Comparison of ENCODE assay signal across 17 cellular contexts in genomic region chr6:82843291-82843885, GRCh38.
"Had no signal": no experiment of that assay in that cellular context is flagged by ENCODE, and none has a peak within 500 bp of the region (broad histone marks: within the 10 kb centered on the region; RNA-seq: fewer than 3 reads in every experiment).

No MANE protein-coding gene starts in this region.

- DNase-seq: activated CD4-positive, alpha-beta T cell treated with anti-CD3 and anti-CD28 coated beads, Interleukin-2, amount 50 U/mL, for 48 hours; activated naive CD4-positive, alpha-beta T cell treated with Interleukin-2 at 50 U/mL for 16 hours; hippocampal formation; left ventricle myocardium inferior; mucosa of descending colon; naive thymus-derived CD8-positive, alpha-beta T cell; retina; stimulated activated CD4-positive, alpha-beta T cell treated with anti-CD3 and anti-CD28 coated beads, Interleukin-15, amount 100 ng/mL, for 24 hours; stimulated activated CD4-positive, alpha-beta T cell treated with anti-CD3 and anti-CD28 coated beads, Interleukin-4, amount 100 ng/mL, for 1 hour; stimulated activated naive CD4-positive, alpha-beta T cell; tibial artery had no signal

- H3K36me3 ChIP-seq: ascending aorta, left ventricle myocardium inferior, neutrophil, tibial artery had no signal

- H3K4me3 Mint-ChIP-seq: activated T-helper 17 cell treated with anti-CD3 and anti-CD28 coated beads, Interleukin-2, amount 50 U/mL, for 72 hours; naive thymus-derived CD8-positive, alpha-beta T cell had no signal

- FAIRE-seq: bronchial epithelial cell, keratinocyte, urothelium cell line had no signal

- H3K27ac ChIP-seq: ascending aorta, left ventricle myocardium inferior, neutrophil, tibial artery had no signal

- H3K9me3 ChIP-seq: ascending aorta, left ventricle myocardium inferior, mucosa of descending colon, neutrophil, tibial artery had no signal

- H3K36me3 Mint-ChIP-seq: naive thymus-derived CD8-positive, alpha-beta T cell had no signal

- ATAC-seq: activated T-helper 17 cell treated with anti-CD3 and anti-CD28 coated beads, Interleukin-2, amount 50 U/mL, for 72 hours; mucosa of descending colon; naive thymus-derived CD8-positive, alpha-beta T cell had no signal

- H3K9me3 Mint-ChIP-seq: activated T-helper 17 cell treated with anti-CD3 and anti-CD28 coated beads, Interleukin-2, amount 50 U/mL, for 72 hours had no signal

- H3K27ac Mint-ChIP-seq: activated T-helper 17 cell treated with anti-CD3 and anti-CD28 coated beads, Interleukin-2, amount 50 U/mL, for 72 hours; naive thymus-derived CD8-positive, alpha-beta T cell had no signal

- H3K4me1 ChIP-seq: ascending aorta, left ventricle myocardium inferior, tibial artery had no signal

- H3K27me3 Mint-ChIP-seq: activated T-helper 17 cell treated with anti-CD3 and anti-CD28 coated beads, Interleukin-2, amount 50 U/mL, for 72 hours had no signal

- H3K27me3 ChIP-seq: ascending aorta, neutrophil, tibial artery had no signal

- H3K4me3 ChIP-seq: ascending aorta, left ventricle myocardium inferior, mucosa of descending colon, tibial artery had no signal

- H3K4me1 Mint-ChIP-seq: activated T-helper 17 cell treated with anti-CD3 and anti-CD28 coated beads, Interleukin-2, amount 50 U/mL, for 72 hours; naive thymus-derived CD8-positive, alpha-beta T cell had no signal
